24 cellular contexts compared by ENCODE assay signal in genomic region chr1:67236277-67236676, GRCh38.
DNase-seq lines count a peak whose midpoint lies in the region; ATAC-seq and TF ChIP-seq lines count a peak whose summit lies in the region.
"Had no signal": no experiment of that assay in that cellular context is flagged by ENCODE, and none has a peak within 500 bp of the region (broad histone marks: within the 10 kb centered on the region; RNA-seq: fewer than 3 reads in every experiment).

No MANE protein-coding gene starts in this region.

- H3K4me2 ChIP-seq in PC-3 (ENCODE audit: low read length): no peak overlapping the region
- no peak overlapping the region for H3K4me2 ChIP-seq in PC-9
- H3K4me2 ChIP-seq: BLaER1 had no signal

- no peaks in the 10 kb centered on the region for H3K36me3 ChIP-seq in PC-3 (ENCODE audit: low read depth, low read length)
- H3K36me3 ChIP-seq in mucosa of descending colon (ENCODE audit: low read depth): no peaks in the 10 kb centered on the region
- H3K36me3 ChIP-seq in PC-9 (ENCODE audit: low read depth): no peaks in the 10 kb centered on the region
- H3K36me3 ChIP-seq: BE2C, BLaER1 had no signal

- H3K4me3 ChIP-seq in PC-3 (ENCODE audit: low read length) (no peak overlapping the region), mucosa of descending colon (no peak overlapping the region), PC-9 (no peak overlapping the region)
- H3K4me3 ChIP-seq: BLaER1, GM12878 had no signal

- no peaks in the 10 kb centered on the region for H4K20me1 ChIP-seq in PC-3 (ENCODE audit: low read length)
- H4K20me1 ChIP-seq in PC-9 (ENCODE audit: insufficient read depth): no peaks in the 10 kb centered on the region
- H4K20me1 ChIP-seq: BLaER1 had no signal

- no peak overlapping the region for H3K9ac ChIP-seq in PC-3 (ENCODE audit: low read length)
- H3K9ac ChIP-seq: BLaER1 had no signal

- no peak overlapping the region for H3K4me3 Mint-ChIP-seq in T-helper 17 cell
- H3K4me3 Mint-ChIP-seq: CD14-positive monocyte; CD4-positive, alpha-beta memory T cell; CD4-positive, CD25-positive, alpha-beta regulatory T cell; CD8-positive, alpha-beta memory T cell had no signal

- no peak overlapping the region for H2AFZ ChIP-seq in PC-3 (ENCODE audit: low read length)
- H2AFZ ChIP-seq in PC-9: no peak overlapping the region

- no peaks in the 10 kb centered on the region for H3K9me3 ChIP-seq in PC-3 (ENCODE audit: low read length)
- H3K9me3 ChIP-seq in mucosa of descending colon: no peaks in the 10 kb centered on the region
- no peaks in the 10 kb centered on the region for H3K9me3 ChIP-seq in T-helper 17 cell (ENCODE audit: control insufficient read depth, low read length, poor library complexity, severe bottlenecking)
- H3K9me3 ChIP-seq in PC-9 (ENCODE audit: insufficient read depth, low read depth): no peaks in the 10 kb centered on the region
- H3K9me3 ChIP-seq: BE2C had no signal

- intact Hi-C loops in PC-3 (cut with micrococcal nuclease) (no loop called here), mucosa of descending colon (cut with DNase I, micrococcal nuclease) (loop anchor here in 1 of 2 donors (10.0 kb wide), 1 partner anchor 259 kb away; no protein-coding TSS in a partner anchor), PC-9 (cut with micrococcal nuclease; ENCODE audit: unreplicated experiment) (loop anchor here (10.0 kb wide), 1 partner anchor 529 kb away; no protein-coding TSS in a partner anchor)

- H3K9me2 ChIP-seq in PC-3 (replicated peaks; ENCODE audit: low read length) (no peaks in the 10 kb centered on the region), PC-9 (ENCODE audit: insufficient read depth) (no peaks in the 10 kb centered on the region)

- TF ChIP-seq CTCF in PC-3 (conservative IDR thresholded peaks at IDR 0.05; ENCODE audit: low read depth, low read length): no peak
- no peak for TF ChIP-seq CTCF in mucosa of descending colon (IDR thresholded peaks at IDR 0.05)
- no peak for TF ChIP-seq CTCF in PC-9 (conservative IDR thresholded peaks at IDR 0.05)

- H3F3A ChIP-seq in PC-3 (ENCODE audit: low read length, unreplicated experiment) (no peaks in the 10 kb centered on the region), PC-9 (ENCODE audit: insufficient read depth, low read depth) (no peaks in the 10 kb centered on the region)

- no peak overlapping the region for H3K27ac Mint-ChIP-seq in T-helper 17 cell
- H3K27ac Mint-ChIP-seq: CD14-positive monocyte; CD4-positive, alpha-beta memory T cell; CD4-positive, CD25-positive, alpha-beta regulatory T cell had no signal

- H3K27me3 ChIP-seq in PC-3 (ENCODE audit: low read length) (peaks cover 8% of the 10 kb centered on the region; the same call in 1 of the 2 replicates), PC-9 (ENCODE audit: insufficient read depth, low read depth) (no peaks in the 10 kb centered on the region)
- H3K27me3 ChIP-seq: BE2C, BLaER1 had no signal

- H3K27ac ChIP-seq in PC-3 (ENCODE audit: low read length): no peak overlapping the region
- H3K27ac ChIP-seq in PC-9: no peak overlapping the region
- H3K27ac ChIP-seq: BLaER1 had no signal

- peak; percentile 15; the same call in 1 of the 2 replicates for ATAC-seq in PC-3
- ATAC-seq in mucosa of descending colon: peak; percentile 78
- no peak for ATAC-seq in T-helper 17 cell
- ATAC-seq: GM12878 had no signal

- POLR2A ChIA-PET in PC-3 (lab: Charles Lee; ENCODE audit: unreplicated experiment): no interaction called here
- POLR2A ChIA-PET in PC-9 (lab: Charles Lee; ENCODE audit: unreplicated experiment): no interaction called here

- no peaks in the 10 kb centered on the region for H3K27me3 Mint-ChIP-seq in T-helper 17 cell
- H3K27me3 Mint-ChIP-seq: CD4-positive, alpha-beta memory T cell; CD4-positive, CD25-positive, alpha-beta regulatory T cell; CD8-positive, alpha-beta memory T cell had no signal

- no peaks in the 10 kb centered on the region for H3K79me2 ChIP-seq in PC-3 (ENCODE audit: low read length)
- no peaks in the 10 kb centered on the region for H3K79me2 ChIP-seq in PC-9 (ENCODE audit: low read depth)

- DNase-seq in LoVo (ENCODE audit: low spot score) (peak; percentile 9), PC-3 (no peak), mucosa of descending colon (no peak), T-helper 17 cell (no peak), PC-9 (no peak)
- DNase-seq in stimulated activated CD8-positive, alpha-beta memory T cell treated with anti-CD3 and anti-CD28 coated beads, Interleukin-4, amount 100 ng/mL, for 48 hours: no peak
- DNase-seq: 8988T; ACHN; BE2C; C1 segment of cervical spinal cord; CD4-positive, alpha-beta memory T cell; CD4-positive, CD25-positive, alpha-beta regulatory T cell; CD8-positive, alpha-beta memory T cell; COR-L47; DMS 273 treated with DMSO at 0.1 percent for 48 hours; DMS153; DMS53; DMS79; DND-41; EL; GDM1 had no signal

- H3K4me1 ChIP-seq in PC-3 (ENCODE audit: insufficient read depth, low read length) (peaks cover 3% of the 10 kb centered on the region), mucosa of descending colon (ENCODE audit: low read depth) (no peaks in the 10 kb centered on the region), PC-9 (replicated peaks; ENCODE audit: insufficient read depth) (peaks cover 2% of the 10 kb centered on the region)
- H3K4me1 ChIP-seq: BE2C, BLaER1 had no signal

- no peaks in the 10 kb centered on the region for H3K4me1 Mint-ChIP-seq in T-helper 17 cell
- H3K4me1 Mint-ChIP-seq: CD14-positive monocyte; CD4-positive, alpha-beta memory T cell had no signal

- BruUV-seq in PC-3 (replicated peaks; lab: Mats Ljungman, UMichigan) (no TSS peak), PC-9 (replicated peaks; lab: Mats Ljungman, UMichigan) (no TSS peak)

- H3K36me3 Mint-ChIP-seq in T-helper 17 cell (ENCODE audit: low read depth): no peaks in the 10 kb centered on the region
- H3K36me3 Mint-ChIP-seq: CD14-positive monocyte; CD4-positive, alpha-beta memory T cell; CD4-positive, CD25-positive, alpha-beta regulatory T cell had no signal

- CTCF ChIA-PET in PC-3 (lab: Charles Lee): no interaction called here
- CTCF ChIA-PET in PC-9 (lab: Charles Lee): no interaction called here
